1 cellular context compared by ENCODE assay signal in genomic region chrX:20435913-20436312, GRCh38.
A peak's percentile ranks its signal among the peaks of the same experiment; 100 is the strongest.
TF ChIP-seq lines count a peak whose summit lies in the region.

No MANE protein-coding gene starts in this region.

TF ChIP-seq in HepG2, 621 proteins besides CTCF, POLR2A, EP300 and RAD21:
- TF ChIP-seq, protein P1, sequence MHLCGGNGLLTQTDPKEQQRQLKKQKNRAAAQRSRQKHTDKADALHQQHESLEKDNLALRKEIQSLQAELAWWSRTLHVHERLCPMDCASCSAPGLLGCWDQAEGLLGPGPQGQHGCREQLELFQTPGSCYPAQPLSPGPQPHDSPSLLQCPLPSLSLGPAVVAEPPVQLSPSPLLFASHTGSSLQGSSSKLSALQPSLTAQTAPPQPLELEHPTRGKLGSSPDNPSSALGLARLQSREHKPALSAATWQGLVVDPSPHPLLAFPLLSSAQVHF (CRISPR knock-in tag; IDR thresholded peaks at IDR 0.05), result no peak
- TF ChIP-seq U2AF1 (optimal IDR thresholded peaks at IDR 0.05; ENCODE audit: low read depth, low read length) (no peak), RBFOX2 (IDR thresholded peaks at IDR 0.05; ENCODE audit: low read depth, low read length) (0 out of 2 replicates have a peak, but pooled peaks have one; percentile 39), HNF4A (CRISPR knock-in tag; IDR thresholded peaks at IDR 0.05) (peak; percentile 47), ARID5B (CRISPR knock-in tag; IDR thresholded peaks at IDR 0.05) (peak; percentile 36; the same call in 1 of the 2 replicates), GATAD2A (CRISPR knock-in tag; IDR thresholded peaks at IDR 0.05) (0 out of 2 replicates have a peak, but pooled peaks have one; percentile 39), MED1 (CRISPR knock-in tag; IDR thresholded peaks at IDR 0.05) (peak; percentile 36; the same call in 1 of the 2 replicates), HNF4G (IDR thresholded peaks at IDR 0.05; ENCODE audit: borderline replicate concordance, low read depth, low read length) (peak; percentile 49; the same call in 1 of the 2 replicates), HNF4G (CRISPR knock-in tag; IDR thresholded peaks at IDR 0.05; ENCODE audit: borderline replicate concordance, low read depth) (no peak)
- TF ChIP-seq, protein P2, sequence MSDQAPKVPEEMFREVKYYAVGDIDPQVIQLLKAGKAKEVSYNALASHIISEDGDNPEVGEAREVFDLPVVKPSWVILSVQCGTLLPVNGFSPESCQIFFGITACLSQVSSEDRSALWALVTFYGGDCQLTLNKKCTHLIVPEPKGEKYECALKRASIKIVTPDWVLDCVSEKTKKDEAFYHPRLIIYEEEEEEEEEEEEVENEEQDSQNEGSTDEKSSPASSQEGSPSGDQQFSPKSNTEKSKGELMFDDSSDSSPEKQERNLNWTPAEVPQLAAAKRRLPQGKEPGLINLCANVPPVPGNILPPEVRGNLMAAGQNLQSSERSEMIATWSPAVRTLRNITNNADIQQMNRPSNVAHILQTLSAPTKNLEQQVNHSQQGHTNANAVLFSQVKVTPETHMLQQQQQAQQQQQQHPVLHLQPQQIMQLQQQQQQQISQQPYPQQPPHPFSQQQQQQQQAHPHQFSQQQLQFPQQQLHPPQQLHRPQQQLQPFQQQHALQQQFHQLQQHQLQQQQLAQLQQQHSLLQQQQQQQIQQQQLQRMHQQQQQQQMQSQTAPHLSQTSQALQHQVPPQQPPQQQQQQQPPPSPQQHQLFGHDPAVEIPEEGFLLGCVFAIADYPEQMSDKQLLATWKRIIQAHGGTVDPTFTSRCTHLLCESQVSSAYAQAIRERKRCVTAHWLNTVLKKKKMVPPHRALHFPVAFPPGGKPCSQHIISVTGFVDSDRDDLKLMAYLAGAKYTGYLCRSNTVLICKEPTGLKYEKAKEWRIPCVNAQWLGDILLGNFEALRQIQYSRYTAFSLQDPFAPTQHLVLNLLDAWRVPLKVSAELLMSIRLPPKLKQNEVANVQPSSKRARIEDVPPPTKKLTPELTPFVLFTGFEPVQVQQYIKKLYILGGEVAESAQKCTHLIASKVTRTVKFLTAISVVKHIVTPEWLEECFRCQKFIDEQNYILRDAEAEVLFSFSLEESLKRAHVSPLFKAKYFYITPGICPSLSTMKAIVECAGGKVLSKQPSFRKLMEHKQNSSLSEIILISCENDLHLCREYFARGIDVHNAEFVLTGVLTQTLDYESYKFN (CRISPR knock-in tag; conservative IDR thresholded peaks at IDR 0.05), result peak; percentile 73
- TF ChIP-seq, protein P3, sequence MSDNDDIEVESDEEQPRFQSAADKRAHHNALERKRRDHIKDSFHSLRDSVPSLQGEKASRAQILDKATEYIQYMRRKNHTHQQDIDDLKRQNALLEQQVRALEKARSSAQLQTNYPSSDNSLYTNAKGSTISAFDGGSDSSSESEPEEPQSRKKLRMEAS (IDR thresholded peaks at IDR 0.05), result no peak
